Comparison of ENCODE assay signal across 34 cellular contexts in the genomic region with DNA sequence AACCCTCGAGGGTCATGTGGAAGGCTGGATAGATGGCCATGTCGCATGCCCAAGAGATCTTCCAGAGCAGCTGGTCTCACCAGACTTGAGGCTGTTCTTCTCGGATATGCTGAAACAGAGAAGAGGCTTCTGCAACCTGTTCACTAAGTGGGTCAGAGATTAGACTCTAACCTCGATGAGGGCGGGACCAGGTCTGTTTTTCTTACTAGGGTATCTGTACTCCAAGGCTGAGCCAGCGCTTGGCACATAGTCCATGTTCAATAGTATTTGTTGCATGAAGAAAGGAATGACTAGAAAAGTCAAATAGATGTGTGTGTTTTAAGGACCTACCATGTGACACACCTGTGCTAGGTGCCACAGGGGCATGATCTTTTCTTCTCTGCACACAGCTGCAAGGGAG.
"Had no signal": no experiment of that assay in that cellular context is flagged by ENCODE, and none has a peak within 500 bp of the region (broad histone marks: within the 10 kb centered on the region; RNA-seq: fewer than 3 reads in every experiment).

No MANE protein-coding gene starts in this region.

- H3K27ac ChIP-seq: KMS-11 had no signal

- H3K27me3 ChIP-seq: MG63 had no signal

- H3K9me3 ChIP-seq: MG63 had no signal

- H3K36me3 ChIP-seq: MG63 had no signal

- H3K4me3 ChIP-seq: MG63 had no signal

- DNase-seq: Karpas-422, Kasumi-1, KG1, MG63, MM.1S, MV-4-11, NCI-H1048, NCI-H1092, NCI-H1092 treated with DMSO at 0.1 percent for 48 hours, NCI-H1105, NCI-H1105 treated with DMSO at 0.1 percent for 48 hours, NCI-H1417, NCI-H1417 treated with DMSO at 0.1 percent for 48 hours, NCI-H1436, NCI-H1436 treated with DMSO at 0.1 percent for 48 hours, NCI-H146, NCI-H1694, NCI-H1694 treated with DMSO at 0.1 percent for 48 hours, NCI-H187, NCI-H187 treated with DMSO at 0.1 percent for 48 hours, NCI-H2029, NCI-H2029 treated with DMSO at 0.1 percent for 48 hours, NCI-H2081, NCI-H2081 treated with DMSO at 0.1 percent for 48 hours, NCI-H2107, NCI-H2171, NCI-H2171 treated with DMSO at 0.1 percent for 48 hours, NCI-H2227 treated with DMSO at 0.1 percent for 48 hours, NCI-H226, NCI-H345, NCI-H446, NCI-H446 treated with DMSO at 0.1 percent for 48 hours, NCI-H510A had no signal
